In genomic region chr13:38582133-38582532, GRCh38 we compare ENCODE assay signal across 8 cellular contexts.
DNase-seq lines count a peak whose midpoint lies in the region; ATAC-seq and TF ChIP-seq lines count a peak whose summit lies in the region.

No MANE protein-coding gene starts in this region.

- no peaks in the 10 kb centered on the region for H3K4me1 ChIP-seq in lower lobe of right lung

- ATAC-seq in Right ventricle myocardium inferior (peak; percentile 67), HG02973 (IDR thresholded peaks at IDR 0.05; ENCODE audit: unreplicated experiment) (peak; percentile 70), lower lobe of right lung (peak; percentile 61 to 85)

- H3K27me3 ChIP-seq in lower lobe of right lung (ENCODE audit: low read depth) = no peaks in the 10 kb centered on the region

- intact Hi-C loops in Right ventricle myocardium inferior (cut with DNase I) (loop anchor here (5.0 kb wide), 1 partner anchor 940 kb away; no protein-coding TSS in a partner anchor), cardiac septum (cut with DNase I) (no loop called here), lower lobe of right lung (cut with DNase I) (no loop called here)

- no peak overlapping the region for H3K4me3 ChIP-seq in lower lobe of right lung

- TF ChIP-seq CTCF in lower lobe of right lung (IDR thresholded peaks at IDR 0.05) = peak; percentile 34

- no peak for DNase-seq in Right ventricle myocardium inferior (ENCODE audit: missing footprints)
- DNase-seq in cardiac septum (ENCODE audit: low spot score) = no peak
- peak; percentile 80 for DNase-seq in NCI-H526 treated with DMSO at 0.1 percent for 48 hours (lab: John Stamatoyannopoulos, UW)
- DNase-seq in central memory CD4-positive, alpha-beta T cell = peak; percentile 1
- DNase-seq in lower lobe of right lung = no peak
- DNase-seq in effector CD8-positive, alpha-beta T cell (lab: John Stamatoyannopoulos, UW) = no peak
- no peak for DNase-seq in HK-2 (ENCODE audit: unreplicated experiment)

- no peaks in the 10 kb centered on the region for H3K36me3 ChIP-seq in lower lobe of right lung

- no peak overlapping the region for H3K27ac ChIP-seq in lower lobe of right lung

- H3K9me3 ChIP-seq in lower lobe of right lung = no peaks in the 10 kb centered on the region

Comparison
In these comparisons a context has a peak if more than half of its experiments do, and no peak if none do; other contexts are left out.
1. DNase-seq: peak in NCI-H526 treated with DMSO at 0.1 percent for 48 hours (single experiment) and central memory CD4-positive, alpha-beta T cell (single experiment); none in Right ventricle myocardium inferior (single experiment), cardiac septum (single experiment), lower lobe of right lung (single experiment), effector CD8-positive, alpha-beta T cell (single experiment) and HK-2 (single experiment).
2. Peak in every context shown above with its lines, with median percentiles within 50 percentile points of each other: ATAC-seq.